In the genomic region with DNA sequence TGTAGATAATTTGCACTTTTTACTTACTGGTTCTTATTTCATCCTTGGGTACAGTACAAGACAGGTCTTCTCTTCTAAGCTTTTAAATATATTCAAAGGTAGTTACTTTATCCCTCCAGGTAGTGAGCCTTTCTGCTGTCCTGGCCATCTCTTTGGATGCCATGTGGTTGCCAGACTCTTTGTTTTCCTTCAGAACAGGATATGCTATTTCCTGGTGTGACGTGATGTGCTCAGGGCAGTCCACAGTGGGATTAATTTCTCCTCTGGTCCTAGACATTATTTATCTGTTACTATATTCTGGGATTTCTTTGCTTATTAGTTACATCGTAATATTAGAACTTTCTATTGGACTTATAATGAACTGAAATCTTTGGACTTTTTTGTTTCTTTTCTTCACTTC, we compare ENCODE assay signal across 12 cellular contexts.
DNase-seq lines count a peak whose midpoint lies in the region; ATAC-seq and TF ChIP-seq lines count a peak whose summit lies in the region.
"Had no signal": no experiment of that assay in that cellular context is flagged by ENCODE, and none has a peak within 500 bp of the region (broad histone marks: within the 10 kb centered on the region; RNA-seq: fewer than 3 reads in every experiment).

No MANE protein-coding gene starts in this region.

- H3K4me1 Mint-ChIP-seq in MCF 10A (ENCODE audit: insufficient read depth, unreplicated experiment), result peaks cover 24% of the 10 kb centered on the region

- no peaks in the 10 kb centered on the region for H3K27me3 ChIP-seq in breast epithelium
- H3K27me3 ChIP-seq in thyroid gland, result no peaks in the 10 kb centered on the region
- no peaks in the 10 kb centered on the region for H3K27me3 ChIP-seq in stomach
- no peaks in the 10 kb centered on the region for H3K27me3 ChIP-seq in lower lobe of right lung (ENCODE audit: low read depth)

- H3K36me3 Mint-ChIP-seq in MCF 10A (ENCODE audit: insufficient read depth, unreplicated experiment), result peaks cover 85% of the 10 kb centered on the region

- TF ChIP-seq EP300 in stomach (IDR thresholded peaks at IDR 0.05), result no peak

- intact Hi-C loops in breast epithelium (cut with DNase I; ENCODE audit: low total_unique reads) (no loop called here), MCF 10A (cut with micrococcal nuclease) (no loop called here), mucosa of descending colon (cut with DNase I, micrococcal nuclease) (loop anchor here in 1 of 2 donors (2.0 kb wide), 1 partner anchor 23 kb away; no protein-coding TSS in a partner anchor), thyroid gland (cut with DNase I) (no loop called here), stomach (cut with DNase I; ENCODE audit: low total_unique reads) (no loop called here), lower lobe of right lung (cut with DNase I) (no loop called here)

- peaks cover 3 to 16% of the 10 kb centered on the region in 2 donors for H3K4me1 ChIP-seq in breast epithelium
- H3K4me1 ChIP-seq in mucosa of descending colon (ENCODE audit: low read depth), result peaks cover 35% of the 10 kb centered on the region
- H3K4me1 ChIP-seq in thyroid gland, result peaks cover 40 to 45% of the 10 kb centered on the region in 2 donors
- H3K4me1 ChIP-seq in stomach, result peaks cover 11 to 48% (median 33%) of the 10 kb centered on the region in 4 donors
- H3K4me1 ChIP-seq in lower lobe of right lung, result peaks cover 30% of the 10 kb centered on the region

- ATAC-seq in mucosa of descending colon, result peak; percentile 48
- no peak for ATAC-seq in lower lobe of right lung
- ATAC-seq in HG03342 (IDR thresholded peaks at IDR 0.05; ENCODE audit: unreplicated experiment), result no peak

- H3K27ac Mint-ChIP-seq in MCF 10A (ENCODE audit: low read depth, unreplicated experiment), result no peak overlapping the region

- no peak for TF ChIP-seq CTCF in breast epithelium (IDR thresholded peaks at IDR 0.05)
- no peak for TF ChIP-seq CTCF in MCF 10A (IDR thresholded peaks at IDR 0.05; ENCODE audit: unreplicated experiment)
- no peak for TF ChIP-seq CTCF in cardiac fibroblast (IDR thresholded peaks at IDR 0.05; ENCODE audit: low read depth, low read length)
- TF ChIP-seq CTCF in mucosa of descending colon (IDR thresholded peaks at IDR 0.05), result no peak
- TF ChIP-seq CTCF in thyroid gland (IDR thresholded peaks at IDR 0.05), result no peak
- TF ChIP-seq CTCF in stomach (IDR thresholded peaks at IDR 0.05), result no peak
- TF ChIP-seq CTCF in lower lobe of right lung (IDR thresholded peaks at IDR 0.05), result no peak

- H3K4me3 Mint-ChIP-seq in MCF 10A (ENCODE audit: unreplicated experiment), result no peak overlapping the region

- H3K27ac ChIP-seq in breast epithelium (peak overlapping the region; percentile 56 to 73), thyroid gland (peak overlapping the region in 2 of 3 donors; percentile 48 to 65), stomach (peak overlapping the region in 2 of 5 donors; percentile 2 to 18), lower lobe of right lung (no peak overlapping the region)

- CTCF ChIA-PET in MCF 10A (lab: Yijun Ruan, JAX), result interaction anchor here (0.7 to 1.1 kb wide), 2 partner anchors 278 to 495 kb away, joined by 3 to 6 read pairs; no protein-coding TSS in a partner anchor

- no peak overlapping the region for H3K4me3 ChIP-seq in breast epithelium
- H3K4me3 ChIP-seq in cardiac fibroblast (replicated peaks in 1 of 2; ENCODE audit: low read depth in 2 of 2, low read length in 2 of 2), result no peak overlapping the region
- no peak overlapping the region for H3K4me3 ChIP-seq in mucosa of descending colon
- H3K4me3 ChIP-seq in thyroid gland (replicated peaks in 1 of 3), result no peak overlapping the region
- no peak overlapping the region for H3K4me3 ChIP-seq in stomach
- H3K4me3 ChIP-seq in lower lobe of right lung, result no peak overlapping the region
- H3K4me3 ChIP-seq: skin epidermis had no signal

- 51 to 70% methylated on average over 2 of the region's 2 CpGs for WGBS in thyroid gland, 2 donors
- WGBS in stomach, 5 donors, result 21 to 53% (median 48%) methylated on average over 2 of the region's 2 CpGs

- BruUV-seq in MCF 10A (replicated peaks; lab: Mats Ljungman, UMichigan), result no TSS peak

- DNase-seq in breast epithelium (ENCODE audit: low spot score in 2 of 2) (no peak), MCF 10A (ENCODE audit: unreplicated experiment) (no peak), cardiac fibroblast (ENCODE audit: low read depth in 2 of 2) (peak; percentile 15 to 39), mucosa of descending colon (peak in 1 of 3 donors; percentile 20), thyroid gland (no peak), stomach (no peak), lower lobe of right lung (no peak)
- DNase-seq: activated CD4-positive, alpha-beta T cell treated with anti-CD3 and anti-CD28 coated beads, Interleukin-2, amount 50 U/mL, for 48 hours; KBM-7; NCI-H1930 had no signal

- H3K9me3 ChIP-seq in breast epithelium (no peaks in the 10 kb centered on the region), mucosa of descending colon (no peaks in the 10 kb centered on the region), thyroid gland (no peaks in the 10 kb centered on the region), stomach (no peaks in the 10 kb centered on the region), lower lobe of right lung (no peaks in the 10 kb centered on the region)

- POLR2A ChIA-PET in MCF 10A (lab: Yijun Ruan, JAX), result interaction anchor here (0.7 kb wide), 1 partner anchor 27 kb away, joined by 3 read pairs; no protein-coding TSS in a partner anchor

- H3K36me3 ChIP-seq in breast epithelium (no peaks in the 10 kb centered on the region), mucosa of descending colon (ENCODE audit: low read depth) (no peaks in the 10 kb centered on the region), thyroid gland (peaks cover 9 to 19% of the 10 kb centered on the region in 2 donors), stomach (peaks cover 11 to 83% (median 77%) of the 10 kb centered on the region in 4 donors), lower lobe of right lung (peaks cover 92% of the 10 kb centered on the region)

- H3K9me3 Mint-ChIP-seq in MCF 10A (ENCODE audit: unreplicated experiment), result no peaks in the 10 kb centered on the region

- TF ChIP-seq POLR2A in breast epithelium (IDR thresholded peaks at IDR 0.05) (no peak), thyroid gland (IDR thresholded peaks at IDR 0.05) (no peak), stomach (IDR thresholded peaks at IDR 0.05) (no peak)

- no peaks in the 10 kb centered on the region for H3K27me3 Mint-ChIP-seq in MCF 10A (ENCODE audit: insufficient read depth, unreplicated experiment)

Comparison
In these comparisons a context has a peak if more than half of its experiments do, and no peak if none do; other contexts are left out.
1. DNase-seq: peak in cardiac fibroblast (2 of 2); none in breast epithelium (0 of 2), MCF 10A (single experiment), thyroid gland (0 of 2), stomach (single experiment) and lower lobe of right lung (single experiment).